10 cellular contexts compared by ENCODE assay signal in genomic region chr12:119803391-119803791, GRCh38.
DNase-seq lines count a peak whose midpoint lies in the region; ATAC-seq and TF ChIP-seq lines count a peak whose summit lies in the region.
"Had no signal": no experiment of that assay in that cellular context is flagged by ENCODE, and none has a peak within 500 bp of the region (broad histone marks: within the 10 kb centered on the region; RNA-seq: fewer than 3 reads in every experiment).

No MANE protein-coding gene starts in this region.

- H3K4me3 Mint-ChIP-seq in brain, result peak overlapping the region; percentile 82 to 91 (median 86)
- H3K4me3 Mint-ChIP-seq: CD4-positive, alpha-beta T cell had no signal

- DNase-seq in Ammon's horn (ENCODE audit: low spot score) (peak; percentile 78), hippocampal formation (lab: John Stamatoyannopoulos, UW) (peak; percentile 43 to 53), pons (ENCODE audit: low spot score) (peak; percentile 58)
- DNase-seq in stimulated activated CD4-positive, alpha-beta T cell treated with anti-CD3 and anti-CD28 coated beads, Interleukin-4, amount 100 ng/mL, for 24 hours, result no peak
- DNase-seq: CD4-positive, alpha-beta T cell; NCI-H2081 treated with DMSO at 0.1 percent for 48 hours had no signal

- no peak for TF ChIP-seq CTCF in brain (conservative IDR thresholded peaks at IDR 0.05)

- peaks cover 2 to 7% (median 6%) of the 10 kb centered on the region in 5 experiments for H3K9me3 Mint-ChIP-seq in brain
- H3K9me3 Mint-ChIP-seq: CD4-positive, alpha-beta T cell had no signal

- peak overlapping the region; percentile 77 to 91 (median 83) for H3K27ac Mint-ChIP-seq in brain
- H3K27ac Mint-ChIP-seq: CD4-positive, alpha-beta T cell had no signal

- ATAC-seq in GM19035 (IDR thresholded peaks at IDR 0.05; ENCODE audit: unreplicated experiment) (no peak), GM18517 (IDR thresholded peaks at IDR 0.05; ENCODE audit: unreplicated experiment) (no peak), HG03159 (IDR thresholded peaks at IDR 0.05; ENCODE audit: unreplicated experiment) (no peak)

- peaks cover 14% of the 10 kb centered on the region for H3K36me3 Mint-ChIP-seq in brain

- H3K4me1 Mint-ChIP-seq in brain, result peaks cover 43% of the 10 kb centered on the region

- peaks cover 6% of the 10 kb centered on the region for H3K27me3 Mint-ChIP-seq in brain
- H3K27me3 Mint-ChIP-seq: CD4-positive, alpha-beta T cell had no signal
